22 cellular contexts compared by ENCODE assay signal in genomic region chr20:3166338-3166912, GRCh38. TPM values are rescaled to one million over a fixed set of nuclear protein-coding genes. Genes with fewer than 3 reads are reported as not detected.
DNase-seq lines count a peak whose midpoint lies in the region; ATAC-seq, FAIRE-seq and TF ChIP-seq lines count a peak whose summit lies in the region.
"Had no signal": no experiment of that assay in that cellular context is flagged by ENCODE, and none has a peak within 500 bp of the region (broad histone marks: within the 10 kb centered on the region; RNA-seq: fewer than 3 reads in every experiment).

No MANE protein-coding gene starts in this region.

- peaks cover 9% of the 10 kb centered on the region for H3K79me1 ChIP-seq in trophoblast cell (ENCODE audit: low read length)

- H2AFZ ChIP-seq in HepG2 (ENCODE audit: low read length), result no peak overlapping the region
- H2AFZ ChIP-seq in trophoblast cell (ENCODE audit: insufficient read depth, low read length, poor library complexity), result no peak overlapping the region

- DNase-seq in DMS53 (lab: John Stamatoyannopoulos, UW), result peak; percentile 47
- no peak for DNase-seq in DMS53 treated with DMSO at 0.1 percent for 48 hours (lab: John Stamatoyannopoulos, UW; ENCODE audit: unreplicated experiment)
- no peak for DNase-seq in HepG2 (ENCODE audit: low spot score)
- DNase-seq in trophoblast cell, result no peak
- no peak for DNase-seq in GM10248 (ENCODE audit: extremely low spot score)
- no peak for DNase-seq in ecto neural progenitor cell (ENCODE audit: low spot score)
- DNase-seq: BE2C; CD8-positive, alpha-beta memory T cell; DMS 273 treated with DMSO at 0.1 percent for 48 hours; DND-41; GOT3; NCI-H1048; NCI-H2081 treated with DMSO at 0.1 percent for 48 hours; NCI-H226; NCI-H69; SIG-M5 had no signal

- no peak overlapping the region for H3K9ac ChIP-seq in HepG2 (ENCODE audit: insufficient read depth, low read depth, low read length)
- no peak overlapping the region for H3K9ac ChIP-seq in trophoblast cell (ENCODE audit: low read length)
- H3K9ac ChIP-seq: KMS-11 had no signal

- H3K9me3 ChIP-seq in HepG2 (ENCODE audit: low read length) (no peaks in the 10 kb centered on the region), trophoblast cell (ENCODE audit: insufficient read depth, low read depth, low read length) (no peaks in the 10 kb centered on the region)
- H3K9me3 ChIP-seq: BE2C had no signal

- TF ChIP-seq POLR2A in HepG2 (IDR thresholded peaks at IDR 0.05; ENCODE audit: insufficient read depth in 1 of 2, low read depth in 2 of 2, low read length in 2 of 2), result no peak

- TF ChIP-seq CTCF in HepG2 (CRISPR knock-in tag; IDR thresholded peaks at IDR 0.05) (no peak), GM10248 (IDR thresholded peaks at IDR 0.05; ENCODE audit: control extremely low read depth, extremely low read depth, low read depth, missing control alignments) (no peak)

- no peak overlapping the region for H2AK5ac ChIP-seq in trophoblast cell (ENCODE audit: low read length)

- no peak overlapping the region for H4K8ac ChIP-seq in trophoblast cell (ENCODE audit: low read depth, low read length)

- H3K36me3 ChIP-seq in HepG2 (replicated peaks in 1 of 2; ENCODE audit: control insufficient read depth in 1 of 2, insufficient read depth in 2 of 2, low read length in 2 of 2), result no peaks in the 10 kb centered on the region
- peaks cover 2 to 11% of the 10 kb centered on the region in 2 experiments for H3K36me3 ChIP-seq in trophoblast cell (ENCODE audit: control insufficient read depth in 1 of 2, insufficient read depth in 2 of 2, low read length in 2 of 2)
- H3K36me3 ChIP-seq: BE2C had no signal

- no peak overlapping the region for H2BK5ac ChIP-seq in trophoblast cell (ENCODE audit: low read depth, low read length, poor library complexity)

- no TSS peak for BruUV-seq in HepG2 (replicated peaks; lab: Mats Ljungman, UMichigan)

- H2BK120ac ChIP-seq in trophoblast cell (ENCODE audit: insufficient read depth, low read length, poor library complexity), result no peak overlapping the region

- no peak for ATAC-seq in HepG2
- ATAC-seq: Panc1 had no signal

- no peak overlapping the region for H2BK12ac ChIP-seq in trophoblast cell (ENCODE audit: low read length)

- in situ Hi-C loops in HepG2 (cut with HindIII; ENCODE audit: extremely low pct_ligation_motif_present, low pct_unique_long_range_greater_than_20kb), result no loop called here

- H3K27me3 ChIP-seq in HepG2 (ENCODE audit: control insufficient read depth in 1 of 2, insufficient read depth in 2 of 2, low read length in 2 of 2), result no peaks in the 10 kb centered on the region
- no peaks in the 10 kb centered on the region for H3K27me3 ChIP-seq in trophoblast cell (ENCODE audit: insufficient read depth, low read length)
- H3K27me3 ChIP-seq: BE2C had no signal

- no peak for FAIRE-seq in HepG2 (lab: Jason Lieb, UNC)

- H4K20me1 ChIP-seq in HepG2 (ENCODE audit: insufficient read depth, low read length), result no peaks in the 10 kb centered on the region

- H3K79me2 ChIP-seq in HepG2 (ENCODE audit: insufficient read depth, low read length) (no peaks in the 10 kb centered on the region), trophoblast cell (ENCODE audit: control insufficient read depth, insufficient read depth, low read length, poor library complexity) (peaks cover 2% of the 10 kb centered on the region)

- no peak overlapping the region for H3K18ac ChIP-seq in trophoblast cell (ENCODE audit: low read length)

- H3K4me1 ChIP-seq in HepG2 (ENCODE audit: insufficient read depth, low read length), result peaks cover 68% of the 10 kb centered on the region
- H3K4me1 ChIP-seq in trophoblast cell (ENCODE audit: control insufficient read depth in 1 of 2, insufficient read depth in 2 of 2, low read length in 2 of 2), result peaks cover 5 to 11% of the 10 kb centered on the region in 2 experiments
- H3K4me1 ChIP-seq: BE2C had no signal

- no peak overlapping the region for H3K23ac ChIP-seq in trophoblast cell (ENCODE audit: low read length)

- H4K91ac ChIP-seq in trophoblast cell (ENCODE audit: low read depth, low read length), result no peak overlapping the region

- no peak overlapping the region for H3K14ac ChIP-seq in trophoblast cell (ENCODE audit: low read length)

- intact Hi-C loops in HepG2 (cut with micrococcal nuclease; ENCODE audit: unreplicated experiment), result loop anchor here (10.0 kb wide), 1 partner anchor 78 kb away; no protein-coding TSS in a partner anchor

- H3K4me2 ChIP-seq in HepG2 (ENCODE audit: low read depth, low read length) (no peak overlapping the region), trophoblast cell (ENCODE audit: low read length) (no peak overlapping the region)
- H3K4me2 ChIP-seq: KMS-11 had no signal

- no peak overlapping the region for H3K4ac ChIP-seq in trophoblast cell (ENCODE audit: low read depth, low read length)

- POLR2A ChIA-PET in HepG2 (lab: Yijun Ruan, JAX), result interaction anchor here (1.1 kb wide), 1 partner anchor 28 kb away, joined by 3 read pairs; no protein-coding TSS in a partner anchor
- POLR2A ChIA-PET in GM10248 (lab: Yijun Ruan, JAX), result no interaction called here

- CTCF ChIA-PET in HepG2 (lab: Yijun Ruan, JAX; ENCODE audit: low intra/inter-chr PET ratio, low total read pairs) (no interaction called here), GM10248 (lab: Yijun Ruan, JAX) (no interaction called here)

- TF ChIP-seq RAD21 in HepG2 (CRISPR knock-in tag; IDR thresholded peaks at IDR 0.05), result no peak

- H4K12ac ChIP-seq in trophoblast cell (ENCODE audit: low read depth, low read length), result no peak overlapping the region

- TF ChIP-seq EP300 in HepG2 (IDR thresholded peaks at IDR 0.05; ENCODE audit: low read depth in 2 of 2, low read length in 2 of 2) (no peak), HepG2 (CRISPR knock-in tag; IDR thresholded peaks at IDR 0.05; ENCODE audit: borderline replicate concordance) (no peak)

- H3K4me3 ChIP-seq in HepG2 (replicated peaks in 1 of 3; ENCODE audit: insufficient read depth in 1 of 3, low read depth in 2 of 3, low read length in 3 of 3) (no peak overlapping the region), trophoblast cell (ENCODE audit: low read depth, low read length) (no peak overlapping the region)
- H3K4me3 ChIP-seq: SK-N-MC had no signal

- H3K27ac ChIP-seq in angular gyrus (ENCODE audit: low read depth, low read length) (peak overlapping the region; percentile 76), HepG2 (ENCODE audit: extremely low read length, insufficient read depth, low read length) (no peak overlapping the region), temporal lobe (ENCODE audit: low read depth, low read length) (peak overlapping the region; percentile 61), trophoblast cell (ENCODE audit: low read depth, low read length) (no peak overlapping the region)
- H3K27ac ChIP-seq: 22Rv1, KMS-11, SK-N-MC had no signal

- 88% methylated on average over 10 of the region's 13 CpGs for WGBS in HepG2 (ENCODE audit: low lambda C conversion rate)
- WGBS in trophoblast cell (ENCODE audit: extremely low coverage, insufficient coverage, insufficient read length), result no CpG with 5 or more reads among the region's 13 CpGs

RNA-seq across cellular contexts. Expression of gene FASTKD5, which starts 6.8 kb away (rescaled TPM):
- 46.8 and 63.4 TPM in 2 replicates for total RNA-seq in HepG2 (2016; rRNA removed; fragmentation: Illumina TruSeq; extraction: Trizol)
- total RNA-seq in HepG2 (2016; cell fraction: cytosol; rRNA removed; fragmentation: Illumina TruSeq; extraction: Trizol; ENCODE audit: low read depth), result 4.3 and 4.6 TPM in 2 replicates
- total RNA-seq in HepG2 (2016; cell fraction: insoluble cytoplasmic fraction; rRNA removed; fragmentation: Illumina TruSeq; extraction: Trizol), result 45.4 and 62.9 TPM in 2 replicates
- 15.5 and 16.7 TPM in 2 replicates for total RNA-seq in HepG2 (2016; cell fraction: membrane; rRNA removed; fragmentation: Illumina TruSeq; extraction: Trizol)
- 27.9 and 28.4 TPM in 2 replicates for total RNA-seq in HepG2 (2016; cell fraction: nucleus; rRNA removed; fragmentation: Illumina TruSeq; extraction: Trizol)
- 34.4 and 36.6 TPM in 2 replicates for polyA plus RNA-seq in HepG2 (2011; rRNA removed)
- 23.0 and 32.0 TPM in 2 replicates for polyA plus RNA-seq in HepG2 (2011; cell fraction: cytosol; rRNA removed)
- 12.1 and 17.5 TPM in 2 replicates for polyA plus RNA-seq in HepG2 (2011; cell fraction: nucleus; rRNA removed)
- polyA plus RNA-seq in HepG2 (2012), result 23.7 and 26.2 TPM in 2 replicates
- 2.5 TPM in 2 replicates for polyA plus RNA-seq in HepG2 (2016; cell fraction: cytosol; fragmentation: Illumina TruSeq; extraction: Trizol; ENCODE audit: low read depth)
- polyA plus RNA-seq in HepG2 (2016; cell fraction: insoluble cytoplasmic fraction; fragmentation: Illumina TruSeq; extraction: Trizol; ENCODE audit: low read depth), result 55.4 and 56.5 TPM in 2 replicates
- 6.5 and 7.2 TPM in 2 replicates for polyA plus RNA-seq in HepG2 (2016; cell fraction: membrane; fragmentation: Illumina TruSeq; extraction: Trizol; ENCODE audit: low read depth)
- 33.3 and 36.2 TPM in 2 replicates for polyA plus RNA-seq in HepG2 (2016; cell fraction: nucleus; fragmentation: Illumina TruSeq; extraction: Trizol; ENCODE audit: insufficient read depth, low read depth)
- polyA minus RNA-seq in HepG2 (2011; rRNA and poly(A)+ RNA removed; ENCODE audit: low replicate concordance), result 24.9 and 38.7 TPM in 2 replicates
- polyA minus RNA-seq in HepG2 (2011; cell fraction: cytosol; rRNA and poly(A)+ RNA removed), result 27.8 and 30.8 TPM in 2 replicates
- 26.4 and 34.6 TPM in 2 replicates for polyA minus RNA-seq in HepG2 (2011; cell fraction: nucleus; rRNA and poly(A)+ RNA removed)
- 17.0 TPM for total RNA-seq in temporal lobe
- polyA plus RNA-seq in trophoblast cell (2013), result 12.4 and 13.3 TPM in 2 replicates

RNA-seq across cellular contexts. Expression of gene UBOX5, which starts 6.8 kb away (rescaled TPM):
- 5.4 and 5.6 TPM in 2 replicates for total RNA-seq in HepG2 (2016; rRNA removed; fragmentation: Illumina TruSeq; extraction: Trizol)
- total RNA-seq in HepG2 (2016; cell fraction: cytosol; rRNA removed; fragmentation: Illumina TruSeq; extraction: Trizol; ENCODE audit: low read depth), result 1.1 and 1.2 TPM in 2 replicates
- 4.7 and 5.2 TPM in 2 replicates for total RNA-seq in HepG2 (2016; cell fraction: insoluble cytoplasmic fraction; rRNA removed; fragmentation: Illumina TruSeq; extraction: Trizol)
- total RNA-seq in HepG2 (2016; cell fraction: membrane; rRNA removed; fragmentation: Illumina TruSeq; extraction: Trizol), result 3.0 TPM in 2 replicates
- total RNA-seq in HepG2 (2016; cell fraction: nucleus; rRNA removed; fragmentation: Illumina TruSeq; extraction: Trizol), result 3.8 and 4.4 TPM in 2 replicates
- 4.6 and 5.3 TPM in 2 replicates for polyA plus RNA-seq in HepG2 (2011; rRNA removed)
- 4.0 and 4.4 TPM in 2 replicates for polyA plus RNA-seq in HepG2 (2011; cell fraction: cytosol; rRNA removed)
- 6.4 and 7.0 TPM in 2 replicates for polyA plus RNA-seq in HepG2 (2011; cell fraction: nucleus; rRNA removed)
- 3.5 and 3.7 TPM in 2 replicates for polyA plus RNA-seq in HepG2 (2012)
- 0.60 and 0.69 TPM in 2 replicates for polyA plus RNA-seq in HepG2 (2016; cell fraction: cytosol; fragmentation: Illumina TruSeq; extraction: Trizol; ENCODE audit: low read depth)
- polyA plus RNA-seq in HepG2 (2016; cell fraction: insoluble cytoplasmic fraction; fragmentation: Illumina TruSeq; extraction: Trizol; ENCODE audit: low read depth), result 5.0 and 5.2 TPM in 2 replicates
- polyA plus RNA-seq in HepG2 (2016; cell fraction: membrane; fragmentation: Illumina TruSeq; extraction: Trizol; ENCODE audit: low read depth), result 1.2 and 1.6 TPM in 2 replicates
- 5.2 and 5.3 TPM in 2 replicates for polyA plus RNA-seq in HepG2 (2016; cell fraction: nucleus; fragmentation: Illumina TruSeq; extraction: Trizol; ENCODE audit: insufficient read depth, low read depth)
- 2.1 and 16.1 TPM in 2 replicates for polyA minus RNA-seq in HepG2 (2011; rRNA and poly(A)+ RNA removed; ENCODE audit: low replicate concordance)
- 4.9 and 5.5 TPM in 2 replicates for polyA minus RNA-seq in HepG2 (2011; cell fraction: cytosol; rRNA and poly(A)+ RNA removed)
- polyA minus RNA-seq in HepG2 (2011; cell fraction: nucleus; rRNA and poly(A)+ RNA removed), result 5.0 and 6.8 TPM in 2 replicates
- total RNA-seq in temporal lobe, result 2.7 TPM
- polyA plus RNA-seq in trophoblast cell (2013), result 3.2 and 3.3 TPM in 2 replicates

RNA-seq across cellular contexts. Expression of gene LZTS3, which starts 6.9 kb away (rescaled TPM):
- total RNA-seq in HepG2 (2016; rRNA removed; fragmentation: Illumina TruSeq; extraction: Trizol), result 7.4 and 10.1 TPM in 2 replicates
- total RNA-seq in HepG2 (2016; cell fraction: cytosol; rRNA removed; fragmentation: Illumina TruSeq; extraction: Trizol; ENCODE audit: low read depth), result 1.6 and 1.9 TPM in 2 replicates
- 7.6 and 10.2 TPM in 2 replicates for total RNA-seq in HepG2 (2016; cell fraction: insoluble cytoplasmic fraction; rRNA removed; fragmentation: Illumina TruSeq; extraction: Trizol)
- total RNA-seq in HepG2 (2016; cell fraction: membrane; rRNA removed; fragmentation: Illumina TruSeq; extraction: Trizol), result 5.4 and 6.1 TPM in 2 replicates
- 7.0 and 8.3 TPM in 2 replicates for total RNA-seq in HepG2 (2016; cell fraction: nucleus; rRNA removed; fragmentation: Illumina TruSeq; extraction: Trizol)
- 31.3 and 49.2 TPM in 2 replicates for polyA plus RNA-seq in HepG2 (2011; rRNA removed)
- polyA plus RNA-seq in HepG2 (2011; cell fraction: cytosol; rRNA removed), result 33.5 and 37.7 TPM in 2 replicates
- polyA plus RNA-seq in HepG2 (2011; cell fraction: nucleus; rRNA removed), result 96.7 and 99.2 TPM in 2 replicates
- polyA plus RNA-seq in HepG2 (2012), result 15.6 and 27.0 TPM in 2 replicates
- polyA plus RNA-seq in HepG2 (2016; cell fraction: cytosol; fragmentation: Illumina TruSeq; extraction: Trizol; ENCODE audit: low read depth), result 1.5 TPM in 2 replicates
- polyA plus RNA-seq in HepG2 (2016; cell fraction: insoluble cytoplasmic fraction; fragmentation: Illumina TruSeq; extraction: Trizol; ENCODE audit: low read depth), result 10.0 and 11.9 TPM in 2 replicates
- 5.0 and 5.4 TPM in 2 replicates for polyA plus RNA-seq in HepG2 (2016; cell fraction: membrane; fragmentation: Illumina TruSeq; extraction: Trizol; ENCODE audit: low read depth)
- polyA plus RNA-seq in HepG2 (2016; cell fraction: nucleus; fragmentation: Illumina TruSeq; extraction: Trizol; ENCODE audit: insufficient read depth, low read depth), result 19.6 and 21.4 TPM in 2 replicates
- polyA minus RNA-seq in HepG2 (2011; rRNA and poly(A)+ RNA removed; ENCODE audit: low replicate concordance), result 1.3 and 64.0 TPM in 2 replicates
- polyA minus RNA-seq in HepG2 (2011; cell fraction: cytosol; rRNA and poly(A)+ RNA removed), result 19.8 and 26.7 TPM in 2 replicates
- polyA minus RNA-seq in HepG2 (2011; cell fraction: nucleus; rRNA and poly(A)+ RNA removed), result 14.9 and 19.3 TPM in 2 replicates
- total RNA-seq in temporal lobe, result 15.0 TPM
- polyA plus RNA-seq in trophoblast cell (2013), result 5.7 and 6.3 TPM in 2 replicates

RNA-seq across cellular contexts. Expression of gene DDRGK1, which starts 38.1 kb away (rescaled TPM):
- total RNA-seq in HepG2 (2016; rRNA removed; fragmentation: Illumina TruSeq; extraction: Trizol) (75.4 and 149 TPM in 2 replicates), temporal lobe (19.4 TPM)
- total RNA-seq in HepG2 (2016; cell fraction: cytosol; rRNA removed; fragmentation: Illumina TruSeq; extraction: Trizol; ENCODE audit: low read depth), result 59.4 and 65.6 TPM in 2 replicates
- 69.3 and 161 TPM in 2 replicates for total RNA-seq in HepG2 (2016; cell fraction: insoluble cytoplasmic fraction; rRNA removed; fragmentation: Illumina TruSeq; extraction: Trizol)
- 57.6 and 58.7 TPM in 2 replicates for total RNA-seq in HepG2 (2016; cell fraction: membrane; rRNA removed; fragmentation: Illumina TruSeq; extraction: Trizol)
- total RNA-seq in HepG2 (2016; cell fraction: nucleus; rRNA removed; fragmentation: Illumina TruSeq; extraction: Trizol), result 105 and 136 TPM in 2 replicates
- 96.7 and 116 TPM in 2 replicates for polyA plus RNA-seq in HepG2 (2011; rRNA removed)
- 133 and 142 TPM in 2 replicates for polyA plus RNA-seq in HepG2 (2011; cell fraction: cytosol; rRNA removed)
- 122 and 134 TPM in 2 replicates for polyA plus RNA-seq in HepG2 (2011; cell fraction: nucleus; rRNA removed)
- 104 and 147 TPM in 2 replicates for polyA plus RNA-seq in HepG2 (2012)
- polyA plus RNA-seq in HepG2 (2016; cell fraction: cytosol; fragmentation: Illumina TruSeq; extraction: Trizol; ENCODE audit: low read depth), result 51.1 and 51.9 TPM in 2 replicates
- 80.6 and 85.9 TPM in 2 replicates for polyA plus RNA-seq in HepG2 (2016; cell fraction: insoluble cytoplasmic fraction; fragmentation: Illumina TruSeq; extraction: Trizol; ENCODE audit: low read depth)
- polyA plus RNA-seq in HepG2 (2016; cell fraction: membrane; fragmentation: Illumina TruSeq; extraction: Trizol; ENCODE audit: low read depth), result 52.8 and 53.4 TPM in 2 replicates
- polyA plus RNA-seq in HepG2 (2016; cell fraction: nucleus; fragmentation: Illumina TruSeq; extraction: Trizol; ENCODE audit: insufficient read depth, low read depth), result 240 and 250 TPM in 2 replicates
- 19.0 and 51.1 TPM in 2 replicates for polyA minus RNA-seq in HepG2 (2011; rRNA and poly(A)+ RNA removed; ENCODE audit: low replicate concordance)
- 40.1 and 44.2 TPM in 2 replicates for polyA minus RNA-seq in HepG2 (2011; cell fraction: cytosol; rRNA and poly(A)+ RNA removed)
- polyA minus RNA-seq in HepG2 (2011; cell fraction: nucleus; rRNA and poly(A)+ RNA removed), result 48.9 and 52.6 TPM in 2 replicates
- polyA plus RNA-seq in trophoblast cell (2013), result 43.7 and 45.6 TPM in 2 replicates

RNA-seq across cellular contexts. Expression of gene ITPA, which starts 42.9 kb away (rescaled TPM):
- 101 and 103 TPM in 2 replicates for total RNA-seq in HepG2 (2016; rRNA removed; fragmentation: Illumina TruSeq; extraction: Trizol)
- 30.5 and 31.5 TPM in 2 replicates for total RNA-seq in HepG2 (2016; cell fraction: cytosol; rRNA removed; fragmentation: Illumina TruSeq; extraction: Trizol; ENCODE audit: low read depth)
- total RNA-seq in HepG2 (2016; cell fraction: insoluble cytoplasmic fraction; rRNA removed; fragmentation: Illumina TruSeq; extraction: Trizol), result 108 TPM in 2 replicates
- 45.6 and 53.1 TPM in 2 replicates for total RNA-seq in HepG2 (2016; cell fraction: membrane; rRNA removed; fragmentation: Illumina TruSeq; extraction: Trizol)
- 51.5 and 65.6 TPM in 2 replicates for total RNA-seq in HepG2 (2016; cell fraction: nucleus; rRNA removed; fragmentation: Illumina TruSeq; extraction: Trizol)
- 60.1 and 73.4 TPM in 2 replicates for polyA plus RNA-seq in HepG2 (2011; rRNA removed)
- 53.2 and 73.4 TPM in 2 replicates for polyA plus RNA-seq in HepG2 (2011; cell fraction: cytosol; rRNA removed)
- 110 and 129 TPM in 2 replicates for polyA plus RNA-seq in HepG2 (2011; cell fraction: nucleus; rRNA removed)
- 55.6 and 63.4 TPM in 2 replicates for polyA plus RNA-seq in HepG2 (2012)
- 27.3 and 27.6 TPM in 2 replicates for polyA plus RNA-seq in HepG2 (2016; cell fraction: cytosol; fragmentation: Illumina TruSeq; extraction: Trizol; ENCODE audit: low read depth)
- polyA plus RNA-seq in HepG2 (2016; cell fraction: insoluble cytoplasmic fraction; fragmentation: Illumina TruSeq; extraction: Trizol; ENCODE audit: low read depth), result 106 and 109 TPM in 2 replicates
- 28.9 and 33.4 TPM in 2 replicates for polyA plus RNA-seq in HepG2 (2016; cell fraction: membrane; fragmentation: Illumina TruSeq; extraction: Trizol; ENCODE audit: low read depth)
- polyA plus RNA-seq in HepG2 (2016; cell fraction: nucleus; fragmentation: Illumina TruSeq; extraction: Trizol; ENCODE audit: insufficient read depth, low read depth), result 144 and 151 TPM in 2 replicates
- 24.1 and 25.5 TPM in 2 replicates for polyA minus RNA-seq in HepG2 (2011; rRNA and poly(A)+ RNA removed; ENCODE audit: low replicate concordance)
- 15.4 and 25.9 TPM in 2 replicates for polyA minus RNA-seq in HepG2 (2011; cell fraction: cytosol; rRNA and poly(A)+ RNA removed)
- 23.0 and 28.2 TPM in 2 replicates for polyA minus RNA-seq in HepG2 (2011; cell fraction: nucleus; rRNA and poly(A)+ RNA removed)
- 28.0 TPM for total RNA-seq in temporal lobe
- 39.0 and 40.4 TPM in 2 replicates for polyA plus RNA-seq in trophoblast cell (2013)

Comparison
In these comparisons a context has a peak if more than half of its experiments do, and no peak if none do; other contexts are left out.
1. H3K27ac ChIP-seq: peak in angular gyrus (single experiment) and temporal lobe (single experiment); none in HepG2 (single experiment) and trophoblast cell (single experiment).